12 cellular contexts compared by ENCODE assay signal in the genomic region with DNA sequence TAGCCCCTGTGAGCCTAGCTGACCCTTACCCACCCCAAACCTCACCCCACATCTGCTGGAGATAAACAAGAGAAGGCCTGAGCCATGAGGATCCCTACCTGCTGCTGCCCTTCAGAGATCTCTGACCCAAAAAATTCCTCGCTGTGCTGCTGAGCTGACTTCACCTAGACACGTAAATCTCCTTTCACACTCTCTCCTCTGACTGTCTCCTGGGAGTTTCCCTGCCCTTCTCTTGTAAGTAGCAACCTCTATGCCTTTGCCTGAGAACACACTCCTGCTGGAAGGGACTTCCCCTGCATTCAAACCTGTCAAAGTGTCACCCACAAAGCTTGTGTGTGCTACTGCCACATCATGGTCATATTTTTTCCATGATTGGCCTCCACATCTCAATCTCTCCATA.
DNase-seq lines count a peak whose midpoint lies in the region; ATAC-seq lines count a peak whose summit lies in the region.
"Had no signal": no experiment of that assay in that cellular context is flagged by ENCODE, and none has a peak within 500 bp of the region (broad histone marks: within the 10 kb centered on the region; RNA-seq: fewer than 3 reads in every experiment).

No MANE protein-coding gene starts in this region.

- intact Hi-C loops in head of caudate nucleus (cut with DNase I) (loop anchor here (10.0 kb wide), 1 partner anchor 426 kb away; no protein-coding TSS in a partner anchor), cardiac septum (cut with DNase I) (loop anchor here (5.0 kb wide), 1 partner anchor 423 kb away; no protein-coding TSS in a partner anchor)

- DNase-seq in effector CD8-positive, alpha-beta T cell (lab: John Stamatoyannopoulos, UW), result no peak
- DNase-seq in head of caudate nucleus (no peak), islet precursor cell (no peak), cardiac septum (ENCODE audit: low spot score) (no peak)
- DNase-seq: aorta, C1 segment of cervical spinal cord, KBM-7, testis had no signal

- ATAC-seq in GM18499 (IDR thresholded peaks at IDR 0.05; ENCODE audit: insufficient read depth, unreplicated experiment) (peak; percentile 63), GM19372 (IDR thresholded peaks at IDR 0.05; ENCODE audit: low read depth, unreplicated experiment) (peak; percentile 72), HG02759 (IDR thresholded peaks at IDR 0.05; ENCODE audit: unreplicated experiment) (peak; percentile 88), HG03521 (IDR thresholded peaks at IDR 0.05; ENCODE audit: unreplicated experiment) (peak; percentile 73)
